Comparison of ENCODE assay signal across 2 cellular contexts in the genomic region with DNA sequence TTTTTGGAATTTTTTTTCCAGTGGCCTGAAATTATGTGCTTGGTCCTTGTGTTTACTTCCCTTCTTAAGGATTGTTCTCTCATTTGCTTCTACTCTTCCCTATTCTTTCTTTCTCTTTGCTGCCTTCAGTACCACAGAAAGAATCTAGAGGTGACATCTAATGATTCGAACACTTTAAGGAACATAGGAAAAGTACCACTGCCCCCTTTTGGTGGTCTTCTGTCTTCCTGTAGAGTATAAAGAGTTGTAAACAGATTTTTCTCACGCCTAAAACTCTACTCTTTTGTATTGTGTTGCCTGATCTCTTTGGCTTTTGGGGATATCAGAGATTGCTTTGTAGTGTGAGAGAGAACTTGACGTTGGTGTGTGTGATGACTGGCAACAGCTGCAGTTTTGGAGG.
TF ChIP-seq lines count a peak whose summit lies in the region.

No MANE protein-coding gene starts in this region.

TF ChIP-seq in SK-N-SH, 30 proteins besides CTCF, POLR2A, EP300 and RAD21 (continued from another document):
- TF ChIP-seq, protein P1, sequence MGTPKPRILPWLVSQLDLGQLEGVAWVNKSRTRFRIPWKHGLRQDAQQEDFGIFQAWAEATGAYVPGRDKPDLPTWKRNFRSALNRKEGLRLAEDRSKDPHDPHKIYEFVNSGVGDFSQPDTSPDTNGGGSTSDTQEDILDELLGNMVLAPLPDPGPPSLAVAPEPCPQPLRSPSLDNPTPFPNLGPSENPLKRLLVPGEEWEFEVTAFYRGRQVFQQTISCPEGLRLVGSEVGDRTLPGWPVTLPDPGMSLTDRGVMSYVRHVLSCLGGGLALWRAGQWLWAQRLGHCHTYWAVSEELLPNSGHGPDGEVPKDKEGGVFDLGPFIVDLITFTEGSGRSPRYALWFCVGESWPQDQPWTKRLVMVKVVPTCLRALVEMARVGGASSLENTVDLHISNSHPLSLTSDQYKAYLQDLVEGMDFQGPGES (IDR thresholded peaks at IDR 0.05; ENCODE audit: low read depth, low read length) = no peak
- TF ChIP-seq CHD2 (IDR thresholded peaks at IDR 0.05; ENCODE audit: low read length, partially characterized antibody) (no peak), YY1 (IDR thresholded peaks at IDR 0.05; ENCODE audit: low read depth) (no peak), MXI1 (IDR thresholded peaks at IDR 0.05; ENCODE audit: low read depth, low read length) (no peak), FOXM1 (IDR thresholded peaks at IDR 0.05; ENCODE audit: low read depth) (no peak), JUND (IDR thresholded peaks at IDR 0.05) (no peak), MEF2A (IDR thresholded peaks at IDR 0.05; ENCODE audit: borderline replicate concordance, low read depth) (no peak), EZH2phosphoT487 (IDR thresholded peaks at IDR 0.05; ENCODE audit: borderline replicate concordance, low read depth) (no peak), NFIC (IDR thresholded peaks at IDR 0.05; ENCODE audit: borderline replicate concordance) (no peak), NRF1 (IDR thresholded peaks at IDR 0.05; ENCODE audit: low read depth, low read length) (no peak)
- TF ChIP-seq, protein P2, sequence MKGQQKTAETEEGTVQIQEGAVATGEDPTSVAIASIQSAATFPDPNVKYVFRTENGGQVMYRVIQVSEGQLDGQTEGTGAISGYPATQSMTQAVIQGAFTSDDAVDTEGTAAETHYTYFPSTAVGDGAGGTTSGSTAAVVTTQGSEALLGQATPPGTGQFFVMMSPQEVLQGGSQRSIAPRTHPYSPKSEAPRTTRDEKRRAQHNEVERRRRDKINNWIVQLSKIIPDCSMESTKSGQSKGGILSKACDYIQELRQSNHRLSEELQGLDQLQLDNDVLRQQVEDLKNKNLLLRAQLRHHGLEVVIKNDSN (IDR thresholded peaks at IDR 0.05; ENCODE audit: borderline replicate concordance, low read depth) = no peak

TF ChIP-seq in SK-N-SH treated with all-trans-retinoic acid at 6 μM for 48 hours, 23 proteins besides CTCF, POLR2A, EP300 and RAD21 (continued from another document):
- TF ChIP-seq, protein P3, sequence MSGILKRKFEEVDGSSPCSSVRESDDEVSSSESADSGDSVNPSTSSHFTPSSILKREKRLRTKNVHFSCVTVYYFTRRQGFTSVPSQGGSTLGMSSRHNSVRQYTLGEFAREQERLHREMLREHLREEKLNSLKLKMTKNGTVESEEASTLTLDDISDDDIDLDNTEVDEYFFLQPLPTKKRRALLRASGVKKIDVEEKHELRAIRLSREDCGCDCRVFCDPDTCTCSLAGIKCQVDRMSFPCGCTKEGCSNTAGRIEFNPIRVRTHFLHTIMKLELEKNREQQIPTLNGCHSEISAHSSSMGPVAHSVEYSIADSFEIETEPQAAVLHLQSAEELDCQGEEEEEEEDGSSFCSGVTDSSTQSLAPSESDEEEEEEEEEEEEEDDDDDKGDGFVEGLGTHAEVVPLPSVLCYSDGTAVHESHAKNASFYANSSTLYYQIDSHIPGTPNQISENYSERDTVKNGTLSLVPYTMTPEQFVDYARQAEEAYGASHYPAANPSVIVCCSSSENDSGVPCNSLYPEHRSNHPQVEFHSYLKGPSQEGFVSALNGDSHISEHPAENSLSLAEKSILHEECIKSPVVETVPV (CRISPR knock-in tag; IDR thresholded peaks at IDR 0.05) = no peak
- TF ChIP-seq ISL1 (CRISPR knock-in tag; IDR thresholded peaks at IDR 0.05) = no peak
- no peak for TF ChIP-seq SNAI2 (CRISPR knock-in tag; IDR thresholded peaks at IDR 0.05)
- TF ChIP-seq, protein P4, sequence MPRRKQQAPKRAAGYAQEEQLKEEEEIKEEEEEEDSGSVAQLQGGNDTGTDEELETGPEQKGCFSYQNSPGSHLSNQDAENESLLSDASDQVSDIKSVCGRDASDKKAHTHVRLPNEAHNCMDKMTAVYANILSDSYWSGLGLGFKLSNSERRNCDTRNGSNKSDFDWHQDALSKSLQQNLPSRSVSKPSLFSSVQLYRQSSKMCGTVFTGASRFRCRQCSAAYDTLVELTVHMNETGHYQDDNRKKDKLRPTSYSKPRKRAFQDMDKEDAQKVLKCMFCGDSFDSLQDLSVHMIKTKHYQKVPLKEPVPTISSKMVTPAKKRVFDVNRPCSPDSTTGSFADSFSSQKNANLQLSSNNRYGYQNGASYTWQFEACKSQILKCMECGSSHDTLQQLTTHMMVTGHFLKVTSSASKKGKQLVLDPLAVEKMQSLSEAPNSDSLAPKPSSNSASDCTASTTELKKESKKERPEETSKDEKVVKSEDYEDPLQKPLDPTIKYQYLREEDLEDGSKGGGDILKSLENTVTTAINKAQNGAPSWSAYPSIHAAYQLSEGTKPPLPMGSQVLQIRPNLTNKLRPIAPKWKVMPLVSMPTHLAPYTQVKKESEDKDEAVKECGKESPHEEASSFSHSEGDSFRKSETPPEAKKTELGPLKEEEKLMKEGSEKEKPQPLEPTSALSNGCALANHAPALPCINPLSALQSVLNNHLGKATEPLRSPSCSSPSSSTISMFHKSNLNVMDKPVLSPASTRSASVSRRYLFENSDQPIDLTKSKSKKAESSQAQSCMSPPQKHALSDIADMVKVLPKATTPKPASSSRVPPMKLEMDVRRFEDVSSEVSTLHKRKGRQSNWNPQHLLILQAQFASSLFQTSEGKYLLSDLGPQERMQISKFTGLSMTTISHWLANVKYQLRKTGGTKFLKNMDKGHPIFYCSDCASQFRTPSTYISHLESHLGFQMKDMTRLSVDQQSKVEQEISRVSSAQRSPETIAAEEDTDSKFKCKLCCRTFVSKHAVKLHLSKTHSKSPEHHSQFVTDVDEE (CRISPR knock-in tag; IDR thresholded peaks at IDR 0.05) = no peak
- no peak for TF ChIP-seq ESRRG (CRISPR knock-in tag; IDR thresholded peaks at IDR 0.05)
- no peak for TF ChIP-seq ZNF70 (CRISPR knock-in tag; IDR thresholded peaks at IDR 0.05)
- TF ChIP-seq, protein P5, sequence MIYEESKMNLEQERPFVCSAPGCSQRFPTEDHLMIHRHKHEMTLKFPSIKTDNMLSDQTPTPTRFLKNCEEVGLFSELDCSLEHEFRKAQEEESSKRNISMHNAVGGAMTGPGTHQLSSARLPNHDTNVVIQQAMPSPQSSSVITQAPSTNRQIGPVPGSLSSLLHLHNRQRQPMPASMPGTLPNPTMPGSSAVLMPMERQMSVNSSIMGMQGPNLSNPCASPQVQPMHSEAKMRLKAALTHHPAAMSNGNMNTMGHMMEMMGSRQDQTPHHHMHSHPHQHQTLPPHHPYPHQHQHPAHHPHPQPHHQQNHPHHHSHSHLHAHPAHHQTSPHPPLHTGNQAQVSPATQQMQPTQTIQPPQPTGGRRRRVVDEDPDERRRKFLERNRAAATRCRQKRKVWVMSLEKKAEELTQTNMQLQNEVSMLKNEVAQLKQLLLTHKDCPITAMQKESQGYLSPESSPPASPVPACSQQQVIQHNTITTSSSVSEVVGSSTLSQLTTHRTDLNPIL (CRISPR knock-in tag; IDR thresholded peaks at IDR 0.05; ENCODE audit: low read depth) = no peak
